ENCODE assay signal across 13 cellular contexts in genomic region chr15:68310178-68310810, GRCh38. TPM values are rescaled to one million over a fixed set of nuclear protein-coding genes. Genes with fewer than 3 reads are reported as not detected.
DNase-seq lines count a peak whose midpoint lies in the region; ATAC-seq and TF ChIP-seq lines count a peak whose summit lies in the region.
"Had no signal": no experiment of that assay in that cellular context is flagged by ENCODE, and none has a peak within 500 bp of the region (broad histone marks: within the 10 kb centered on the region; RNA-seq: fewer than 3 reads in every experiment).

No MANE protein-coding gene starts in this region.

- DNase-seq in activated T-cell treated with anti-CD3 and anti-CD28 coated beads, Interleukin-2, amount 50 U/mL, for 24 hours: peak; percentile 20
- DNase-seq in activated T-cell treated with anti-CD3 and anti-CD28 coated beads for 4 hours (no peak), ascending aorta (ENCODE audit: low spot score in 2 of 2) (peak in 1 of 2 donors; percentile 69), right lobe of liver (peak in 2 of 3 donors; percentile 71 to 80), ureter (ENCODE audit: low spot score) (peak; percentile 40), cerebellum (ENCODE audit: low spot score) (no peak), NCI-H446 treated with DMSO at 0.1 percent for 48 hours (lab: John Stamatoyannopoulos, UW) (no peak), HCEC 1CT (no peak)
- DNase-seq: immature natural killer cell, NCI-H1105 treated with DMSO at 0.1 percent for 48 hours, T1000 had no signal

- 32% methylated on average over 7 of the region's 8 CpGs for WGBS in right lobe of liver (ENCODE audit: insufficient coverage, low coverage, low lambda C conversion rate, missing lambda C conversion rate)

- H3K9me3 ChIP-seq in ascending aorta (no peaks in the 10 kb centered on the region), right lobe of liver (no peaks in the 10 kb centered on the region)
- H3K9me3 ChIP-seq: tibial nerve had no signal

- intact Hi-C loops in ascending aorta (cut with DNase I): no loop called here
- intact Hi-C loops in right lobe of liver (cut with DNase I): loop anchor here in 1 of 2 donors (10.0 kb wide), 1 partner anchor 75 kb away; no protein-coding TSS in a partner anchor

- H3K27me3 ChIP-seq in ascending aorta: no peaks in the 10 kb centered on the region
- H3K27me3 ChIP-seq in right lobe of liver: no peaks in the 10 kb centered on the region
- H3K27me3 ChIP-seq: tibial nerve had no signal

- peaks cover 8% of the 10 kb centered on the region for H3K4me1 Mint-ChIP-seq in activated T-cell treated with anti-CD3 and anti-CD28 coated beads, Interleukin-2, amount 50 U/mL, for 24 hours (ENCODE audit: low read depth)

- H3K36me3 ChIP-seq in ascending aorta (peaks cover 54 to 63% of the 10 kb centered on the region in 2 donors), right lobe of liver (no peaks in the 10 kb centered on the region)
- H3K36me3 ChIP-seq: tibial nerve had no signal

- H3K9me3 Mint-ChIP-seq in activated T-cell treated with anti-CD3 and anti-CD28 coated beads, Interleukin-2, amount 50 U/mL, for 24 hours: no peaks in the 10 kb centered on the region
- H3K9me3 Mint-ChIP-seq: immature natural killer cell; natural killer cell treated with Interleukin-12 subunit alpha and Interleukin-12 subunit beta and Interleukin-15 and Interleukin-18, amount 100 ng/mL, for 72 hours had no signal

- no peaks in the 10 kb centered on the region for H3K36me3 Mint-ChIP-seq in activated T-cell treated with anti-CD3 and anti-CD28 coated beads, Interleukin-2, amount 50 U/mL, for 24 hours (ENCODE audit: low read depth)
- H3K36me3 Mint-ChIP-seq: immature natural killer cell; natural killer cell treated with Interleukin-12 subunit alpha and Interleukin-12 subunit beta and Interleukin-15 and Interleukin-18, amount 100 ng/mL, for 72 hours had no signal

- TF ChIP-seq CTCF in ascending aorta (IDR thresholded peaks at IDR 0.05): no peak
- TF ChIP-seq CTCF in right lobe of liver (IDR thresholded peaks at IDR 0.05): no peak

- H3K27ac ChIP-seq in ascending aorta (peak overlapping the region; percentile 84 to 85), right lobe of liver (peak overlapping the region in 1 of 3 donors; percentile 50)

- H3K27ac Mint-ChIP-seq in activated T-cell treated with anti-CD3 and anti-CD28 coated beads, Interleukin-2, amount 50 U/mL, for 24 hours: no peak overlapping the region
- H3K27ac Mint-ChIP-seq: immature natural killer cell; natural killer cell treated with Interleukin-12 subunit alpha and Interleukin-12 subunit beta and Interleukin-15 and Interleukin-18, amount 100 ng/mL, for 72 hours had no signal

- H3K4me3 Mint-ChIP-seq in activated T-cell treated with anti-CD3 and anti-CD28 coated beads, Interleukin-2, amount 50 U/mL, for 24 hours: no peak overlapping the region
- H3K4me3 Mint-ChIP-seq: immature natural killer cell; natural killer cell treated with Interleukin-12 subunit alpha and Interleukin-12 subunit beta and Interleukin-15 and Interleukin-18, amount 100 ng/mL, for 72 hours had no signal

- H3K27me3 Mint-ChIP-seq in activated T-cell treated with anti-CD3 and anti-CD28 coated beads, Interleukin-2, amount 50 U/mL, for 24 hours: no peaks in the 10 kb centered on the region

- H3K4me3 ChIP-seq in ascending aorta: no peak overlapping the region
- no peak overlapping the region for H3K4me3 ChIP-seq in right lobe of liver
- H3K4me3 ChIP-seq: tibial nerve had no signal

- TF ChIP-seq POLR2A in right lobe of liver (IDR thresholded peaks at IDR 0.05): no peak

- peak; percentile 56 to 75 (median 72) for ATAC-seq in right lobe of liver
- ATAC-seq: natural killer cell treated with Interleukin-12 subunit alpha and Interleukin-12 subunit beta and Interleukin-15 and Interleukin-18, amount 100 ng/mL, for 72 hours had no signal

- H3K4me1 ChIP-seq in ascending aorta (peaks cover 3 to 39% of the 10 kb centered on the region in 2 donors), right lobe of liver (peaks cover 0 to 8% (median 3%) of the 10 kb centered on the region in 4 donors)

RNA-seq across cellular contexts. Expression of gene FEM1B, which starts 32.7 kb away (rescaled TPM):
- 57.0 TPM for total RNA-seq in ascending aorta
- total RNA-seq in right lobe of liver: 10 to 100 TPM; 17.7 to 28.3 (median 23.1) TPM
- 91.5 TPM for total RNA-seq in ureter
- total RNA-seq in cerebellum: 130 TPM

Comparison
In these comparisons a context has a peak if more than half of its experiments do, and no peak if none do; other contexts are left out.
1. DNase-seq: peak in activated T-cell treated with anti-CD3 and anti-CD28 coated beads, Interleukin-2, amount 50 U/mL, for 24 hours (single experiment), right lobe of liver (2 of 3) and ureter (single experiment); none in activated T-cell treated with anti-CD3 and anti-CD28 coated beads for 4 hours (single experiment), cerebellum (single experiment), NCI-H446 treated with DMSO at 0.1 percent for 48 hours (single experiment) and HCEC 1CT (single experiment).